ENCODE assay signal across 11 cellular contexts in the genomic region with DNA sequence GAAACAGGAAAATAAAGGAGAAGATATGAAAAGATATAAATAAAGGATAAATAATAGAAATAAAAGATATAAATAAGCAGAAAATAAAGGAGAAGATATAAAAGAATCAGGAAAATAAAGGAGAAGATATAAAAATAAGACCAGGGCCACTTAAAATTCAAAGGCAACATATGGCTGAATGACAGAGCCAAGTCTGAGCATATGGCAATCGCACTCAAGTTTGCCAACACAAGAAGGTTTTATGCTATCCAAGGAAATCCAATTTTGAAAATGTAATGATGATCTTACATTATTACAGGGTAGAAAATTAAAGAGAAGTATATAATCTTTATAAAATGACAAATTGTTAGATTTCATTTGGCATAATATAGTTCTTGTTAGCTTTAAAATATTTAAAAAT.
"Had no signal": no experiment of that assay in that cellular context is flagged by ENCODE, and none has a peak within 500 bp of the region (broad histone marks: within the 10 kb centered on the region; RNA-seq: fewer than 3 reads in every experiment).

No MANE protein-coding gene starts in this region.

- DNase-seq: effector memory CD8-positive, alpha-beta T cell; gastrocnemius medialis; heart right ventricle; hypothalamus; kidney glomerular epithelial cell; mesendoderm; naive thymus-derived CD8-positive, alpha-beta T cell; posterior cingulate gyrus; sigmoid colon; stimulated activated naive CD4-positive, alpha-beta T cell treated with Interleukin-2 at 50 U/mL for 16 hours; trophoblast cell had no signal

- ATAC-seq: effector memory CD8-positive, alpha-beta T cell; gastrocnemius medialis; heart right ventricle; naive thymus-derived CD8-positive, alpha-beta T cell had no signal
